Comparison of ENCODE assay signal across 19 cellular contexts in the genomic region with DNA sequence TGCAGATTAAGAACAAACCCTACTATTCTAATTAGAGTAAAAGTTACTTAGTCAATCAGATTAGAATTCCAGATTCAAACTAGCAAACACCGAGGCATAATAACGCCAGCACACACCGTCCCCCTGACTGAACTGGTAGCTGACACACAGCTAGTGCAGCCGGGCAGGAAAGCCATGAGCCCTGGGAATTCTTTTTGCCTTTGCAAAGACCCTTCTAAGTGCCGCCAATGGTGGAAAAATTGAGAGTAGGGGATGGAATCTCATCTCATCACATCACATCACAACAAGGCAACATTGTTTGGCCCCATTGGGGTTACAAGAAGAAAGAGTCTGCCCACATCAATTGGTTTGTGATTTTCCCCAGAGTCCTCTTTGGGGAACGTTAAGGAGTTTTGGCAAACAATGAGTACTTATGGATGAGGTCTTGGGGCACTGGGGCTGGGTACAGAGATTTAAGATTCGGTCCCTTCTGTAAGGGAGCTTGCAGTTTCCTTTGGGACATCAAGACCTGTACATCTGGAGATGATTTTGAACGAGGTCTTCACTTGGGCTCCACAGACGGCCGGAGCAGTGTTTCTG.
"Had no signal": no experiment of that assay in that cellular context is flagged by ENCODE, and none has a peak within 500 bp of the region (broad histone marks: within the 10 kb centered on the region; RNA-seq: fewer than 3 reads in every experiment).

No MANE protein-coding gene starts in this region.

- FAIRE-seq: keratinocyte, TTC549 had no signal

- H3K27me3 Mint-ChIP-seq: memory B cell had no signal

- ATAC-seq: left ventricle myocardium superior; natural killer cell treated with Interleukin-12 subunit alpha and Interleukin-12 subunit beta and Interleukin-15 and Interleukin-18, amount 100 ng/mL, for 72 hours; right cardiac atrium; WTC11 had no signal

- H3K9me3 Mint-ChIP-seq: activated CD4-positive, alpha-beta T cell treated with anti-CD3 and anti-CD28 coated beads, Interleukin-2, amount 10 ng/mL, durations not matched to agents 24 days and 14 days; activated naive CD4-positive, alpha-beta T cell treated with anti-CD3 and anti-CD28 coated beads for 36 hours; memory B cell; natural killer cell treated with Interleukin-12 subunit alpha and Interleukin-12 subunit beta and Interleukin-15 and Interleukin-18, amount 100 ng/mL, for 72 hours; stimulated activated naive CD8-positive, alpha-beta T cell treated with anti-CD3 and anti-CD28 coated beads, Interleukin-15, Interleukin-2, amounts not matched to agents 100 ng/mL and 50 ng/mL, for 24 hours; WTC11 had no signal

- H3K36me3 Mint-ChIP-seq: memory B cell; natural killer cell treated with Interleukin-12 subunit alpha and Interleukin-12 subunit beta and Interleukin-15 and Interleukin-18, amount 100 ng/mL, for 72 hours; WTC11 had no signal

- H3K27ac Mint-ChIP-seq: activated CD4-positive, alpha-beta T cell treated with anti-CD3 and anti-CD28 coated beads, Interleukin-2, amount 10 ng/mL, durations not matched to agents 24 days and 14 days; activated naive CD4-positive, alpha-beta T cell treated with anti-CD3 and anti-CD28 coated beads for 36 hours; memory B cell; natural killer cell treated with Interleukin-12 subunit alpha and Interleukin-12 subunit beta and Interleukin-15 and Interleukin-18, amount 100 ng/mL, for 72 hours; progenitor cell of endocrine pancreas; stimulated activated naive CD8-positive, alpha-beta T cell treated with anti-CD3 and anti-CD28 coated beads, Interleukin-15, Interleukin-2, amounts not matched to agents 100 ng/mL and 50 ng/mL, for 24 hours; WTC11 had no signal

- H3K27me3 ChIP-seq: cardiac muscle cell, hepatocyte, suprapubic skin had no signal

- H3K9me3 ChIP-seq: suprapubic skin had no signal

- H3K4me3 Mint-ChIP-seq: activated CD4-positive, alpha-beta T cell treated with anti-CD3 and anti-CD28 coated beads, Interleukin-2, amount 10 ng/mL, durations not matched to agents 24 days and 14 days; activated naive CD4-positive, alpha-beta T cell treated with anti-CD3 and anti-CD28 coated beads for 36 hours; memory B cell; natural killer cell treated with Interleukin-12 subunit alpha and Interleukin-12 subunit beta and Interleukin-15 and Interleukin-18, amount 100 ng/mL, for 72 hours; stimulated activated naive CD8-positive, alpha-beta T cell treated with anti-CD3 and anti-CD28 coated beads, Interleukin-15, Interleukin-2, amounts not matched to agents 100 ng/mL and 50 ng/mL, for 24 hours; WTC11 had no signal

- DNase-seq: activated CD4-positive, alpha-beta T cell treated with anti-CD3 and anti-CD28 coated beads, Interleukin-2, amount 10 ng/mL, durations not matched to agents 24 days and 14 days; activated CD8-positive, alpha-beta memory T cell treated with anti-CD3 and anti-CD28 coated beads for 24 hours; activated naive CD4-positive, alpha-beta T cell treated with anti-CD3 and anti-CD28 coated beads for 36 hours; left ventricle myocardium superior; stimulated activated CD4-positive, alpha-beta T cell treated with anti-CD3 and anti-CD28 coated beads, Interleukin-15, amount 100 ng/mL, for 24 hours; stimulated activated CD4-positive, alpha-beta T cell treated with anti-CD3 and anti-CD28 coated beads, Interleukin-4, amount 100 ng/mL, for 4 hours; trophoblast cell had no signal

- H3K4me2 ChIP-seq: hepatocyte had no signal

- H3K36me3 ChIP-seq: cardiac muscle cell, suprapubic skin had no signal

- H3K27ac ChIP-seq: cardiac muscle cell, hepatocyte, suprapubic skin had no signal

- H3K4me3 ChIP-seq: cardiac muscle cell, hepatocyte, skin epidermis, suprapubic skin had no signal
